ENCODE assay signal across 14 cellular contexts in the genomic region with DNA sequence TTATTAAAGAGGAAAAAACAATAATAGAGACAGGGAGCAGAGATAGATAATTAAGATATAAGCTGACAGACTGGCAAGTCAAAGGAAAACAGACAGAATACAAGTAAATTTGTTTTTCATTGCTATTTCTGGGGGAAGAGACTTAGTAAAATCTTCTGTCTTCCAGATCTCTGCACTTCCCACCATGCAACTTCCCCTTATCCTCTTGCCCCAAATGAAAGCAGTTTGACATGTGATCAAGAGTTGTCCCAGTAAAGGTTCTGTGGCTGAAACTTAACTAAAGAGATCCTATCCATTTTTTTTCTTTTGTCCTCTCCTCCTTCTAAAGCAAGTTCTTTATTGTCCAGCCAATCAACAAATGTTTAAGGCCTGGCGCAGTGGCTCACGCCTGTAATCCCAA. TPM values are rescaled to one million over a fixed set of nuclear protein-coding genes. Genes with fewer than 3 reads are reported as not detected.
A peak's percentile ranks its signal among the peaks of the same experiment; 100 is the strongest.
DNase-seq lines count a peak whose midpoint lies in the region; ATAC-seq and TF ChIP-seq lines count a peak whose summit lies in the region.
"Had no signal": no experiment of that assay in that cellular context is flagged by ENCODE, and none has a peak within 500 bp of the region (broad histone marks: within the 10 kb centered on the region; RNA-seq: fewer than 3 reads in every experiment).

No MANE protein-coding gene starts in this region.

- H3K4me3 ChIP-seq in heart left ventricle, result no peak overlapping the region
- H3K4me3 ChIP-seq in ascending aorta, result no peak overlapping the region
- no peak overlapping the region for H3K4me3 ChIP-seq in naive thymus-derived CD4-positive, alpha-beta T cell (ENCODE audit: low read length)
- H3K4me3 ChIP-seq in upper lobe of left lung, result no peak overlapping the region
- H3K4me3 ChIP-seq: body of pancreas had no signal

- no peak for TF ChIP-seq POLR2A in heart left ventricle (IDR thresholded peaks at IDR 0.05)
- no peak for TF ChIP-seq POLR2A in upper lobe of left lung (IDR thresholded peaks at IDR 0.05)

- intact Hi-C loops in heart left ventricle (cut with DNase I), result loop anchor here in 8 of 10 donors (1.0 to 5.0 kb wide), 5 partner anchors 24 to 113 kb away; partner anchors contain the start of genes P3H3 (in 6 of the 8), TPI1 (in 2 of the 8) and GPR162 (in 1 of the 8)
- intact Hi-C loops in cardiac septum (cut with DNase I), result loop anchor here (5.0 kb wide), 1 partner anchor 73 kb away; the partner anchor contains the start of gene P3H3
- intact Hi-C loops in ascending aorta (cut with DNase I), result no loop called here
- intact Hi-C loops in naive thymus-derived CD4-positive, alpha-beta T cell (cut with micrococcal nuclease), result loop anchor here in 1 of 2 donors (5.0 kb wide), 1 partner anchor 262 kb away; the partner anchor contains the start of genes MRPL51 and NCAPD2

- CTCF ChIA-PET in naive thymus-derived CD4-positive, alpha-beta T cell (lab: Charles Lee), result interaction anchor here (0.9 to 6.9 kb wide), 19 partner anchors 9 to 136 kb away, joined by 3 to 94 read pairs (median 12); partner anchors contain the start of genes CD4, GPR162, LAG3 and PTMS

- H3K9me3 ChIP-seq in heart left ventricle (no peaks in the 10 kb centered on the region), ascending aorta (no peaks in the 10 kb centered on the region), upper lobe of left lung (no peaks in the 10 kb centered on the region)
- H3K9me3 ChIP-seq in naive thymus-derived CD4-positive, alpha-beta T cell (ENCODE audit: control insufficient read depth in 2 of 3, low read length in 3 of 3), result no peaks in the 10 kb centered on the region
- H3K9me3 ChIP-seq: body of pancreas had no signal

- 91 to 97% (median 94%) methylated on average over 2 of the region's 2 CpGs for WGBS in heart left ventricle, 4 donors
- 91 to 96% methylated on average over 2 of the region's 2 CpGs for WGBS in upper lobe of left lung, 2 donors

- peak overlapping the region in 10 of 12 donors; percentile 18 to 100 (median 99) for H3K27ac ChIP-seq in heart left ventricle
- H3K27ac ChIP-seq in ascending aorta, result peak overlapping the region; percentile 95 to 98
- H3K27ac ChIP-seq in naive thymus-derived CD4-positive, alpha-beta T cell (ENCODE audit: low read depth, low read length), result no peak overlapping the region
- H3K27ac ChIP-seq in upper lobe of left lung, result peak overlapping the region; percentile 21 to 100 (median 98)

- no peaks in the 10 kb centered on the region for H3K27me3 Mint-ChIP-seq in naive thymus-derived CD4-positive, alpha-beta T cell

- H3K4me1 Mint-ChIP-seq in naive thymus-derived CD4-positive, alpha-beta T cell, result peaks cover 12 to 50% (median 28%) of the 10 kb centered on the region in 7 donors

- peak overlapping the region in 5 of 10 donors; percentile 11 to 97 (median 26) for H3K4me3 Mint-ChIP-seq in naive thymus-derived CD4-positive, alpha-beta T cell

- no peak for TF ChIP-seq EP300 in upper lobe of left lung (IDR thresholded peaks at IDR 0.05)

- peaks cover 0 to 28% (median 24%) of the 10 kb centered on the region in 9 donors for H3K36me3 ChIP-seq in heart left ventricle
- peaks cover 18 to 20% of the 10 kb centered on the region in 2 donors for H3K36me3 ChIP-seq in ascending aorta
- peaks cover 0 to 32% (median 0%) of the 10 kb centered on the region in 3 experiments for H3K36me3 ChIP-seq in naive thymus-derived CD4-positive, alpha-beta T cell (ENCODE audit: control insufficient read depth in 2 of 3, insufficient read depth in 3 of 3, low read length in 3 of 3)
- peaks cover 15 to 25% (median 21%) of the 10 kb centered on the region in 4 donors for H3K36me3 ChIP-seq in upper lobe of left lung

- peaks cover 0 to 44% (median 15%) of the 10 kb centered on the region in 12 donors for H3K4me1 ChIP-seq in heart left ventricle
- H3K4me1 ChIP-seq in ascending aorta, result peaks cover 7 to 9% of the 10 kb centered on the region in 2 donors
- peaks cover 0 to 12% of the 10 kb centered on the region in 2 donors for H3K4me1 ChIP-seq in naive thymus-derived CD4-positive, alpha-beta T cell (ENCODE audit: control insufficient read depth in 2 of 2, insufficient read depth in 2 of 2, low read length in 2 of 2)
- peaks cover 12 to 22% (median 18%) of the 10 kb centered on the region in 4 donors for H3K4me1 ChIP-seq in upper lobe of left lung

- ATAC-seq in heart left ventricle (no peak), upper lobe of left lung (ENCODE audit: low FRiP score in 2 of 2) (no peak), HG02852 (IDR thresholded peaks at IDR 0.05; ENCODE audit: unreplicated experiment) (no peak)
- no peak for ATAC-seq in naive thymus-derived CD4-positive, alpha-beta T cell

- peaks cover 0 to 3% (median 0%) of the 10 kb centered on the region in 11 donors for H3K9me3 Mint-ChIP-seq in naive thymus-derived CD4-positive, alpha-beta T cell
- H3K9me3 Mint-ChIP-seq: stimulated activated naive CD8-positive, alpha-beta T cell treated with anti-CD3 and anti-CD28 coated beads, Interleukin-15, Interleukin-2, amounts not matched to agents 100 ng/mL and 50 ng/mL, for 24 hours had no signal

- DNase-seq in heart left ventricle (peak in 1 of 5 donors; percentile 23), cardiac septum (ENCODE audit: low spot score) (no peak), ascending aorta (ENCODE audit: low spot score in 2 of 2) (no peak), upper lobe of left lung (no peak), COR-L47 (lab: John Stamatoyannopoulos, UW) (no peak), NCI-H524 (lab: John Stamatoyannopoulos, UW) (no peak)
- DNase-seq in naive thymus-derived CD4-positive, alpha-beta T cell, result no peak
- DNase-seq: activated T-cell treated with anti-CD3 and anti-CD28 coated beads for 4 hours; stimulated activated CD4-positive, alpha-beta T cell treated with anti-CD3 and anti-CD28 coated beads, Interleukin-1b, Interleukin-23, amount 100 ng/mL, for 48 hours had no signal

- no peaks in the 10 kb centered on the region for H3K27me3 ChIP-seq in heart left ventricle
- no peaks in the 10 kb centered on the region for H3K27me3 ChIP-seq in ascending aorta
- H3K27me3 ChIP-seq in naive thymus-derived CD4-positive, alpha-beta T cell (ENCODE audit: control insufficient read depth in 2 of 2, insufficient read depth in 2 of 2, low read length in 2 of 2), result no peaks in the 10 kb centered on the region
- no peaks in the 10 kb centered on the region for H3K27me3 ChIP-seq in upper lobe of left lung
- H3K27me3 ChIP-seq: body of pancreas had no signal

- peak overlapping the region in 5 of 9 donors; percentile 9 to 100 (median 70) for H3K27ac Mint-ChIP-seq in naive thymus-derived CD4-positive, alpha-beta T cell

- peaks cover 0 to 4% (median 0%) of the 10 kb centered on the region in 5 donors for H3K36me3 Mint-ChIP-seq in naive thymus-derived CD4-positive, alpha-beta T cell

- POLR2A ChIA-PET in naive thymus-derived CD4-positive, alpha-beta T cell (lab: Charles Lee), result interaction anchor here (1.1 to 6.6 kb wide), 14 partner anchors 9 to 97 kb away, joined by 3 to 91 read pairs (median 19); partner anchors contain the start of genes CD4, CDCA3, COPS7A and GPR162

- no peak for TF ChIP-seq CTCF in heart left ventricle (IDR thresholded peaks at IDR 0.05)
- no peak for TF ChIP-seq CTCF in ascending aorta (IDR thresholded peaks at IDR 0.05)
- TF ChIP-seq CTCF in upper lobe of left lung (IDR thresholded peaks at IDR 0.05), result no peak

RNA-seq across cellular contexts. Expression of gene MLF2, which starts 1.5 kb away (rescaled TPM):
- total RNA-seq in heart left ventricle (100 to 1,000 TPM; 126 to 207 (median 152) TPM), cardiac septum (135 TPM), ascending aorta (145 TPM), upper lobe of left lung (100 to 1,000 TPM; 136 to 221 (median 144) TPM)
- polyA plus RNA-seq in heart left ventricle, result 100 to 1,000 TPM; 136 to 231 TPM
- total RNA-seq in naive thymus-derived CD4-positive, alpha-beta T cell, result 100 to 1,000 TPM in 3 of 5 experiments, 10 to 100 TPM in 2; 84.6 to 141 (median 117) TPM
- polyA plus RNA-seq in naive thymus-derived CD4-positive, alpha-beta T cell, result 100 to 1,000 TPM; 122 to 134 TPM

RNA-seq across cellular contexts. Expression of gene PTMS, which starts 11.8 kb away (rescaled TPM):
- total RNA-seq in heart left ventricle, result 100 to 1,000 TPM in 5 of 9 donors, 10 to 100 TPM in 4; 72.9 to 227 (median 100) TPM
- 100 to 1,000 TPM; 274 to 331 TPM for polyA plus RNA-seq in heart left ventricle
- total RNA-seq in cardiac septum, result 234 TPM
- 361 TPM for total RNA-seq in ascending aorta
- 100 to 1,000 TPM in 1 of 5 experiments, 10 to 100 TPM in 1, 1 to 10 TPM in 3; 1.4 to 125 (median 3.5) TPM for total RNA-seq in naive thymus-derived CD4-positive, alpha-beta T cell
- not detected for polyA plus RNA-seq in naive thymus-derived CD4-positive, alpha-beta T cell
- total RNA-seq in upper lobe of left lung, result 100 to 1,000 TPM; 142 to 463 (median 224) TPM

RNA-seq across cellular contexts. Expression of gene LAG3, which starts 17.9 kb away (rescaled TPM):
- total RNA-seq in heart left ventricle, result 1 to 10 TPM in 2 of 9 donors, under 1 TPM in 3, not detected in 4; 0.10 to 1.5 (median 0.43) TPM
- polyA plus RNA-seq in heart left ventricle, result under 1 TPM; 0.03 to 0.34 TPM
- 0.57 TPM for total RNA-seq in cardiac septum
- total RNA-seq in ascending aorta, result not detected
- total RNA-seq in naive thymus-derived CD4-positive, alpha-beta T cell, result 10 to 100 TPM in 1 of 5 experiments, 1 to 10 TPM in 2, under 1 TPM in 2; 0.64 to 46.5 (median 1.7) TPM
- polyA plus RNA-seq in naive thymus-derived CD4-positive, alpha-beta T cell, result under 1 TPM; 0.26 to 0.69 TPM
- 1 to 10 TPM in 4 of 6 donors, under 1 TPM in 2; 0.46 to 2.6 (median 1.5) TPM for total RNA-seq in upper lobe of left lung
- total RNA-seq: body of pancreas, epithelial cell of proximal tubule, myocyte had no signal

RNA-seq across cellular contexts. Expression of gene COPS7A, which starts 30.6 kb away (rescaled TPM):
- 10 to 100 TPM; 56.7 to 96.4 (median 82.6) TPM for total RNA-seq in heart left ventricle
- polyA plus RNA-seq in heart left ventricle, result 100 to 1,000 TPM in 1 of 2 donors, 10 to 100 TPM in 1; 54.1 to 108 TPM
- total RNA-seq in cardiac septum, result 64.7 TPM
- total RNA-seq in ascending aorta, result 221 TPM
- 10 to 100 TPM; 21.9 to 38.7 (median 30.1) TPM for total RNA-seq in naive thymus-derived CD4-positive, alpha-beta T cell
- 10 to 100 TPM; 43.0 to 48.0 TPM for polyA plus RNA-seq in naive thymus-derived CD4-positive, alpha-beta T cell
- total RNA-seq in upper lobe of left lung, result 10 to 100 TPM; 36.9 to 70.2 (median 63.0) TPM

RNA-seq across cellular contexts. Expression of gene CD4, which starts 34.9 kb away (rescaled TPM):
- 10 to 100 TPM in 2 of 9 donors, 1 to 10 TPM in 7; 3.0 to 71.9 (median 5.4) TPM for total RNA-seq in heart left ventricle
- 1 to 10 TPM; 1.1 to 3.2 TPM for polyA plus RNA-seq in heart left ventricle
- total RNA-seq in cardiac septum, result 3.8 TPM
- 2.6 TPM for total RNA-seq in ascending aorta
- total RNA-seq in naive thymus-derived CD4-positive, alpha-beta T cell, result 100 to 1,000 TPM; 164 to 267 (median 246) TPM
- 100 to 1,000 TPM; 364 to 576 TPM for polyA plus RNA-seq in naive thymus-derived CD4-positive, alpha-beta T cell
- 10 to 100 TPM; 10.5 to 86.6 (median 35.6) TPM for total RNA-seq in upper lobe of left lung
- total RNA-seq: myocyte had no signal
